In the genomic region with DNA sequence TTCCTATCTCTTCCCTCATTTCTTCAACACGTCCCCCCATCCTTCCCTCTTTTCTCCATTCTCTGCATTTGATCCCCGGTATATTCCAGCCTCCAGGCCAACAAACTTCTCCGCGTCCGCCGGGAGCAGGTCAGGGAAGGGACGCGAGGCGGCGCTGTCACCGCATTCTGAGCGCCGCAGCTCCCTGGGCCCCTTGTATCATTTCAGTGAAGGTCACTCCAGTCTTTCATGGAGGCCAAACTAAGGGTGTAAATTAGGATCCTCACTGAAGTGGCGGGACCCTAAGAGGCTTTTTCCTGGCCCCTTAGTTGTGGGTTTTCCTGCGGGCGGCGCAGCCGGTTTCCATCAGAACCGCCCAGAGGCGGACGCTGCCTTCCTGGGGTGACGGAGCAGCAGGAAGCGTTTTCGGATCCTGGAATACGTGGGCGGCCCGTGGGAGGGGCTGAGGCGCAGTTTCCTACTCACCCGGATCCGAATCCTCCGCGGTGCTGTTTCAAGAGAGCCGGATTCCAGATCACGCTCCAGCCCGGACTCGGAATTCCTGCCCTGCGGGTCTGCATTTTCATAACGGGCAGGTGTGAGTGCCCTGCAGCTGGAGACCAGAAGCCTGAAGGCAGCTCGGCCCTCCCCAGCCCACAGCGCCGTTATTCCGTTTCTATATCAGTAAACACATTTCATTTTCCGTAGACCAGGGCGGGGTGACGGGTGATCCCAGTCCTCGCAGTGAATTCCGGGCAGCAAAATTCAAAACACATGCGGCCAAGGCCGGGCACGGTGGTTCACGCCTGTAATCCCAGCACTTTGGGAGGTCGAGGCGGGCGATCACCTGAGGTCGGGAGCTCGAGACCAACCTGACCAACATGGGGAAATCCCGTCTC, we compare ENCODE assay signal across 1 cellular context.
TF ChIP-seq lines count a peak whose summit lies in the region.

No MANE protein-coding gene starts in this region.

TF ChIP-seq in K562, 482 proteins besides CTCF, POLR2A, EP300 and RAD21 (continued from another document and continues in another):
- TF ChIP-seq, protein P1, sequence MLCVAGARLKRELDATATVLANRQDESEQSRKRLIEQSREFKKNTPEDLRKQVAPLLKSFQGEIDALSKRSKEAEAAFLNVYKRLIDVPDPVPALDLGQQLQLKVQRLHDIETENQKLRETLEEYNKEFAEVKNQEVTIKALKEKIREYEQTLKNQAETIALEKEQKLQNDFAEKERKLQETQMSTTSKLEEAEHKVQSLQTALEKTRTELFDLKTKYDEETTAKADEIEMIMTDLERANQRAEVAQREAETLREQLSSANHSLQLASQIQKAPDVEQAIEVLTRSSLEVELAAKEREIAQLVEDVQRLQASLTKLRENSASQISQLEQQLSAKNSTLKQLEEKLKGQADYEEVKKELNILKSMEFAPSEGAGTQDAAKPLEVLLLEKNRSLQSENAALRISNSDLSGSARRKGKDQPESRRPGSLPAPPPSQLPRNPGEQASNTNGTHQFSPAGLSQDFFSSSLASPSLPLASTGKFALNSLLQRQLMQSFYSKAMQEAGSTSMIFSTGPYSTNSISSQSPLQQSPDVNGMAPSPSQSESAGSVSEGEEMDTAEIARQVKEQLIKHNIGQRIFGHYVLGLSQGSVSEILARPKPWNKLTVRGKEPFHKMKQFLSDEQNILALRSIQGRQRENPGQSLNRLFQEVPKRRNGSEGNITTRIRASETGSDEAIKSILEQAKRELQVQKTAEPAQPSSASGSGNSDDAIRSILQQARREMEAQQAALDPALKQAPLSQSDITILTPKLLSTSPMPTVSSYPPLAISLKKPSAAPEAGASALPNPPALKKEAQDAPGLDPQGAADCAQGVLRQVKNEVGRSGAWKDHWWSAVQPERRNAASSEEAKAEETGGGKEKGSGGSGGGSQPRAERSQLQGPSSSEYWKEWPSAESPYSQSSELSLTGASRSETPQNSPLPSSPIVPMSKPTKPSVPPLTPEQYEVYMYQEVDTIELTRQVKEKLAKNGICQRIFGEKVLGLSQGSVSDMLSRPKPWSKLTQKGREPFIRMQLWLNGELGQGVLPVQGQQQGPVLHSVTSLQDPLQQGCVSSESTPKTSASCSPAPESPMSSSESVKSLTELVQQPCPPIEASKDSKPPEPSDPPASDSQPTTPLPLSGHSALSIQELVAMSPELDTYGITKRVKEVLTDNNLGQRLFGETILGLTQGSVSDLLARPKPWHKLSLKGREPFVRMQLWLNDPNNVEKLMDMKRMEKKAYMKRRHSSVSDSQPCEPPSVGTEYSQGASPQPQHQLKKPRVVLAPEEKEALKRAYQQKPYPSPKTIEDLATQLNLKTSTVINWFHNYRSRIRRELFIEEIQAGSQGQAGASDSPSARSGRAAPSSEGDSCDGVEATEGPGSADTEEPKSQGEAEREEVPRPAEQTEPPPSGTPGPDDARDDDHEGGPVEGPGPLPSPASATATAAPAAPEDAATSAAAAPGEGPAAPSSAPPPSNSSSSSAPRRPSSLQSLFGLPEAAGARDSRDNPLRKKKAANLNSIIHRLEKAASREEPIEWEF (CRISPR knock-in tag; IDR thresholded peaks at IDR 0.05), result no peak
- TF ChIP-seq, protein P2, sequence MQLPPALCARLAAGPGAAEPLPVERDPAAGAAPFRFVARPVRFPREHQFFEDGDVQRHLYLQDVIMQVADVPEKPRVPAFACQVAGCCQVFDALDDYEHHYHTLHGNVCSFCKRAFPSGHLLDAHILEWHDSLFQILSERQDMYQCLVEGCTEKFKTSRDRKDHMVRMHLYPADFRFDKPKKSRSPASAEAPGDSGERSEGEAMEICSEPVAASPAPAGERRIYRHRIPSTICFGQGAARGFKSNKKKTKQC (CRISPR knock-in tag; IDR thresholded peaks at IDR 0.05), result no peak
- TF ChIP-seq, protein P3, sequence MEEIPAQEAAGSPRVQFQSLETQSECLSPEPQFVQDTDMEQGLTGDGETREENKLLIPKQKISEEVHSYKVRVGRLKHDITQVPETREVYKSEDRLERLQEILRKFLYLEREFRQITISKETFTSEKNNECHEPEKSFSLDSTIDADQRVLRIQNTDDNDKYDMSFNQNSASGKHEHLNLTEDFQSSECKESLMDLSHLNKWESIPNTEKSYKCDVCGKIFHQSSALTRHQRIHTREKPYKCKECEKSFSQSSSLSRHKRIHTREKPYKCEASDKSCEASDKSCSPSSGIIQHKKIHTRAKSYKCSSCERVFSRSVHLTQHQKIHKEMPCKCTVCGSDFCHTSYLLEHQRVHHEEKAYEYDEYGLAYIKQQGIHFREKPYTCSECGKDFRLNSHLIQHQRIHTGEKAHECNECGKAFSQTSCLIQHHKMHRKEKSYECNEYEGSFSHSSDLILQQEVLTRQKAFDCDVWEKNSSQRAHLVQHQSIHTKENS (CRISPR knock-in tag; IDR thresholded peaks at IDR 0.05), result no peak
- TF ChIP-seq ZNF354B (CRISPR knock-in tag; IDR thresholded peaks at IDR 0.05) (no peak), CHD4 (IDR thresholded peaks at IDR 0.05; ENCODE audit: insufficient read depth, insufficient replicate concordance, low read depth, low read length, poor library complexity, severe bottlenecking) (no peak), ZNF699 (CRISPR knock-in tag; IDR thresholded peaks at IDR 0.05; ENCODE audit: insufficient replicate concordance) (no peak), FUS (optimal IDR thresholded peaks at IDR 0.05; ENCODE audit: low read depth, low read length) (no peak), FOXK1 (CRISPR knock-in tag; IDR thresholded peaks at IDR 0.05; ENCODE audit: borderline replicate concordance) (no peak; the same call in 1 of the 2 replicates), PHTF2 (CRISPR knock-in tag; IDR thresholded peaks at IDR 0.05) (no peak), CBFB (CRISPR knock-in tag; IDR thresholded peaks at IDR 0.05) (peak; percentile 76), PTRF (tag; IDR thresholded peaks at IDR 0.05) (no peak), HDAC8 (tag; IDR thresholded peaks at IDR 0.05) (no peak), ETS2 (tag; IDR thresholded peaks at IDR 0.05; ENCODE audit: borderline replicate concordance, poor library complexity, severe bottlenecking) (no peak), ZC3H11A (IDR thresholded peaks at IDR 0.05; ENCODE audit: low read depth, low read length) (peak; percentile 17; the same call in 1 of the 2 replicates), ZNF780A (CRISPR knock-in tag; IDR thresholded peaks at IDR 0.05) (no peak), ASH1L (IDR thresholded peaks at IDR 0.05; ENCODE audit: borderline replicate concordance, low read depth, partially characterized antibody) (peak; percentile 38), BRD9 (IDR thresholded peaks at IDR 0.05; ENCODE audit: low read depth, partially characterized antibody) (peak; percentile 97), CBX3 (IDR thresholded peaks at IDR 0.05; ENCODE audit: borderline replicate concordance in 1 of 2, low read length in 2 of 2) (0 out of 3 replicates have a peak, but pooled peaks of 1 of the 2 experiments have one; percentile 11), ZKSCAN3 (CRISPR knock-in tag; IDR thresholded peaks at IDR 0.05) (no peak), CEBPG (CRISPR knock-in tag; IDR thresholded peaks at IDR 0.05) (no peak), CEBPG (tag; conservative IDR thresholded peaks at IDR 0.05 in 1 of 2, IDR thresholded peaks at IDR 0.05 in 1 of 2) (no peak), HNRNPLL (IDR thresholded peaks at IDR 0.05; ENCODE audit: low read depth, low read length, poor library complexity, severe bottlenecking) (peak; percentile 51), ZNF785 (CRISPR knock-in tag; IDR thresholded peaks at IDR 0.05) (no peak), ZFPM2 (CRISPR knock-in tag; IDR thresholded peaks at IDR 0.05) (no peak), SETDB1 (IDR thresholded peaks at IDR 0.05; ENCODE audit: low read length) (no peak), TEAD2 (tag; IDR thresholded peaks at IDR 0.05) (0 out of 2 replicates have a peak, but pooled peaks have one; percentile 39), BDP1 (IDR thresholded peaks at IDR 0.05; ENCODE audit: insufficient read depth, insufficient read length) (no peak), CHD2 (IDR thresholded peaks at IDR 0.05; ENCODE audit: low read depth, low read length) (no peak), ZNF197 (CRISPR knock-in tag; IDR thresholded peaks at IDR 0.05; ENCODE audit: low read depth) (no peak; the same call in 1 of the 2 replicates), PHF20 (IDR thresholded peaks at IDR 0.05; ENCODE audit: partially characterized antibody) (no peak), ZNF561 (CRISPR knock-in tag; conservative IDR thresholded peaks at IDR 0.05) (no peak), TEAD1 (CRISPR knock-in tag; IDR thresholded peaks at IDR 0.05) (peak; percentile 77 to 83), TRIM28 (IDR thresholded peaks at IDR 0.05) (peak; percentile 71), JUND (IDR thresholded peaks at IDR 0.05; ENCODE audit: borderline replicate concordance, low read depth, low read length) (peak; percentile 27; the same call in 1 of the 2 replicates), JUND (tag; IDR thresholded peaks at IDR 0.05; ENCODE audit: borderline replicate concordance, low read depth, low read length) (no peak; the same call in 2 of the 3 replicates), SMAD2 (IDR thresholded peaks at IDR 0.05; ENCODE audit: low read depth, low read length) (no peak), ZBTB17 (CRISPR knock-in tag; IDR thresholded peaks at IDR 0.05) (no peak), ZNF57 (CRISPR knock-in tag; IDR thresholded peaks at IDR 0.05) (no peak)
- TF ChIP-seq, protein P4, sequence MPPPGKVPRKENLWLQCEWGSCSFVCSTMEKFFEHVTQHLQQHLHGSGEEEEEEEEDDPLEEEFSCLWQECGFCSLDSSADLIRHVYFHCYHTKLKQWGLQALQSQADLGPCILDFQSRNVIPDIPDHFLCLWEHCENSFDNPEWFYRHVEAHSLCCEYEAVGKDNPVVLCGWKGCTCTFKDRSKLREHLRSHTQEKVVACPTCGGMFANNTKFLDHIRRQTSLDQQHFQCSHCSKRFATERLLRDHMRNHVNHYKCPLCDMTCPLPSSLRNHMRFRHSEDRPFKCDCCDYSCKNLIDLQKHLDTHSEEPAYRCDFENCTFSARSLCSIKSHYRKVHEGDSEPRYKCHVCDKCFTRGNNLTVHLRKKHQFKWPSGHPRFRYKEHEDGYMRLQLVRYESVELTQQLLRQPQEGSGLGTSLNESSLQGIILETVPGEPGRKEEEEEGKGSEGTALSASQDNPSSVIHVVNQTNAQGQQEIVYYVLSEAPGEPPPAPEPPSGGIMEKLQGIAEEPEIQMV (tag; conservative IDR thresholded peaks at IDR 0.05; ENCODE audit: low read depth), result peak; percentile 95
- TF ChIP-seq, protein P5, sequence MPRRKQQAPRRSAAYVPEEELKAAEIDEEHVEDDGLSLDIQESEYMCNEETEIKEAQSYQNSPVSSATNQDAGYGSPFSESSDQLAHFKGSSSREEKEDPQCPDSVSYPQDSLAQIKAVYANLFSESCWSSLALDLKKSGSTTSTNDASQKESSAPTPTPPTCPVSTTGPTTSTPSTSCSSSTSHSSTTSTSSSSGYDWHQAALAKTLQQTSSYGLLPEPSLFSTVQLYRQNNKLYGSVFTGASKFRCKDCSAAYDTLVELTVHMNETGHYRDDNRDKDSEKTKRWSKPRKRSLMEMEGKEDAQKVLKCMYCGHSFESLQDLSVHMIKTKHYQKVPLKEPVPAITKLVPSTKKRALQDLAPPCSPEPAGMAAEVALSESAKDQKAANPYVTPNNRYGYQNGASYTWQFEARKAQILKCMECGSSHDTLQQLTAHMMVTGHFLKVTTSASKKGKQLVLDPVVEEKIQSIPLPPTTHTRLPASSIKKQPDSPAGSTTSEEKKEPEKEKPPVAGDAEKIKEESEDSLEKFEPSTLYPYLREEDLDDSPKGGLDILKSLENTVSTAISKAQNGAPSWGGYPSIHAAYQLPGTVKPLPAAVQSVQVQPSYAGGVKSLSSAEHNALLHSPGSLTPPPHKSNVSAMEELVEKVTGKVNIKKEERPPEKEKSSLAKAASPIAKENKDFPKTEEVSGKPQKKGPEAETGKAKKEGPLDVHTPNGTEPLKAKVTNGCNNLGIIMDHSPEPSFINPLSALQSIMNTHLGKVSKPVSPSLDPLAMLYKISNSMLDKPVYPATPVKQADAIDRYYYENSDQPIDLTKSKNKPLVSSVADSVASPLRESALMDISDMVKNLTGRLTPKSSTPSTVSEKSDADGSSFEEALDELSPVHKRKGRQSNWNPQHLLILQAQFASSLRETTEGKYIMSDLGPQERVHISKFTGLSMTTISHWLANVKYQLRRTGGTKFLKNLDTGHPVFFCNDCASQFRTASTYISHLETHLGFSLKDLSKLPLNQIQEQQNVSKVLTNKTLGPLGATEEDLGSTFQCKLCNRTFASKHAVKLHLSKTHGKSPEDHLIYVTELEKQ (CRISPR knock-in tag; IDR thresholded peaks at IDR 0.05), result no peak
- TF ChIP-seq, protein P6, sequence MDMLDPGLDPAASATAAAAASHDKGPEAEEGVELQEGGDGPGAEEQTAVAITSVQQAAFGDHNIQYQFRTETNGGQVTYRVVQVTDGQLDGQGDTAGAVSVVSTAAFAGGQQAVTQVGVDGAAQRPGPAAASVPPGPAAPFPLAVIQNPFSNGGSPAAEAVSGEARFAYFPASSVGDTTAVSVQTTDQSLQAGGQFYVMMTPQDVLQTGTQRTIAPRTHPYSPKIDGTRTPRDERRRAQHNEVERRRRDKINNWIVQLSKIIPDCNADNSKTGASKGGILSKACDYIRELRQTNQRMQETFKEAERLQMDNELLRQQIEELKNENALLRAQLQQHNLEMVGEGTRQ (CRISPR knock-in tag; IDR thresholded peaks at IDR 0.05), result no peak
- TF ChIP-seq, protein P7, sequence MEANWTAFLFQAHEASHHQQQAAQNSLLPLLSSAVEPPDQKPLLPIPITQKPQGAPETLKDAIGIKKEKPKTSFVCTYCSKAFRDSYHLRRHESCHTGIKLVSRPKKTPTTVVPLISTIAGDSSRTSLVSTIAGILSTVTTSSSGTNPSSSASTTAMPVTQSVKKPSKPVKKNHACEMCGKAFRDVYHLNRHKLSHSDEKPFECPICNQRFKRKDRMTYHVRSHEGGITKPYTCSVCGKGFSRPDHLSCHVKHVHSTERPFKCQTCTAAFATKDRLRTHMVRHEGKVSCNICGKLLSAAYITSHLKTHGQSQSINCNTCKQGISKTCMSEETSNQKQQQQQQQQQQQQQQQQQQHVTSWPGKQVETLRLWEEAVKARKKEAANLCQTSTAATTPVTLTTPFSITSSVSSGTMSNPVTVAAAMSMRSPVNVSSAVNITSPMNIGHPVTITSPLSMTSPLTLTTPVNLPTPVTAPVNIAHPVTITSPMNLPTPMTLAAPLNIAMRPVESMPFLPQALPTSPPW (CRISPR knock-in tag; IDR thresholded peaks at IDR 0.05), result no peak
- TF ChIP-seq, protein P8, sequence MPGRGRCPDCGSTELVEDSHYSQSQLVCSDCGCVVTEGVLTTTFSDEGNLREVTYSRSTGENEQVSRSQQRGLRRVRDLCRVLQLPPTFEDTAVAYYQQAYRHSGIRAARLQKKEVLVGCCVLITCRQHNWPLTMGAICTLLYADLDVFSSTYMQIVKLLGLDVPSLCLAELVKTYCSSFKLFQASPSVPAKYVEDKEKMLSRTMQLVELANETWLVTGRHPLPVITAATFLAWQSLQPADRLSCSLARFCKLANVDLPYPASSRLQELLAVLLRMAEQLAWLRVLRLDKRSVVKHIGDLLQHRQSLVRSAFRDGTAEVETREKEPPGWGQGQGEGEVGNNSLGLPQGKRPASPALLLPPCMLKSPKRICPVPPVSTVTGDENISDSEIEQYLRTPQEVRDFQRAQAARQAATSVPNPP (IDR thresholded peaks at IDR 0.05; ENCODE audit: borderline replicate concordance, insufficient read depth, insufficient read length), result no peak
- TF ChIP-seq, protein P9, sequence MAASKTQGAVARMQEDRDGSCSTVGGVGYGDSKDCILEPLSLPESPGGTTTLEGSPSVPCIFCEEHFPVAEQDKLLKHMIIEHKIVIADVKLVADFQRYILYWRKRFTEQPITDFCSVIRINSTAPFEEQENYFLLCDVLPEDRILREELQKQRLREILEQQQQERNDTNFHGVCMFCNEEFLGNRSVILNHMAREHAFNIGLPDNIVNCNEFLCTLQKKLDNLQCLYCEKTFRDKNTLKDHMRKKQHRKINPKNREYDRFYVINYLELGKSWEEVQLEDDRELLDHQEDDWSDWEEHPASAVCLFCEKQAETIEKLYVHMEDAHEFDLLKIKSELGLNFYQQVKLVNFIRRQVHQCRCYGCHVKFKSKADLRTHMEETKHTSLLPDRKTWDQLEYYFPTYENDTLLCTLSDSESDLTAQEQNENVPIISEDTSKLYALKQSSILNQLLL (CRISPR knock-in tag; IDR thresholded peaks at IDR 0.05; ENCODE audit: borderline replicate concordance), result no peak
